In the genomic region with DNA sequence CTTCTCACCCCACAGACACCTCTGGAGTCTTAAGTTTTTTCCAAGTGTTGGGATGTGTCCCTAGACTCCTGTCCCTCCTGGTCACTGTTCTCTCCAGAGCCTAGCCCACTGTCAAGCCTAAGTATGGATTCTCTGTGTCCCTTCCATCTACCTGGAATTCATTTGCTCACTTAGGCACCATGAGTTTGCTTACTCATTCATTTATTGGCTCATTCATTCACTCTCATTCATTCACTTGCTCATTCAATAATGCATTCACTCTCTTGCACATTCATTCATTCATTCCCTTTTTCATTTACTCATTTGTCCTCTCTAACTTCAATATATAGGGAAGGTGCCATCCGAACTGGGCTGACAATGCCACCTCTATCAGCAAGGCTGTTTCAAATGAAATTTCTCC, we compare ENCODE assay signal across 8 cellular contexts. TPM values are rescaled to one million over a fixed set of nuclear protein-coding genes. Genes with fewer than 3 reads are reported as not detected.
DNase-seq lines count a peak whose midpoint lies in the region; ATAC-seq and TF ChIP-seq lines count a peak whose summit lies in the region.
"Had no signal": no experiment of that assay in that cellular context is flagged by ENCODE, and none has a peak within 500 bp of the region (broad histone marks: within the 10 kb centered on the region; RNA-seq: fewer than 3 reads in every experiment).

No MANE protein-coding gene starts in this region.

- H3K4me1 ChIP-seq in Panc1 (ENCODE audit: control insufficient read depth, insufficient read depth, low read length) (peaks cover 47% of the 10 kb centered on the region), skeletal muscle tissue (ENCODE audit: control insufficient read depth in 3 of 3, insufficient read depth in 3 of 3, low read length in 3 of 3) (peaks cover 45 to 55% (median 48%) of the 10 kb centered on the region in 3 donors)

- BruUV-seq in Panc1 (replicated peaks; lab: Mats Ljungman, UMichigan): TSS peak; percentile 67

- no peaks in the 10 kb centered on the region for H3K36me3 ChIP-seq in Panc1 (ENCODE audit: control insufficient read depth, insufficient read depth, low read length)
- H3K36me3 ChIP-seq in skeletal muscle tissue (ENCODE audit: control insufficient read depth in 3 of 3, insufficient read depth in 3 of 3, low read length in 3 of 3): peaks cover 11 to 15% (median 14%) of the 10 kb centered on the region in 3 donors

- TF ChIP-seq CTCF in Panc1 (IDR thresholded peaks at IDR 0.05) (no peak), fibroblast of pulmonary artery (IDR thresholded peaks at IDR 0.05; ENCODE audit: low read length, missing control alignments) (no peak)

- intact Hi-C loops in Panc1 (cut with micrococcal nuclease; ENCODE audit: unreplicated experiment): no loop called here

- H3K27me3 ChIP-seq in Panc1 (ENCODE audit: control insufficient read depth, insufficient read depth, low read length): no peaks in the 10 kb centered on the region
- no peaks in the 10 kb centered on the region for H3K27me3 ChIP-seq in skeletal muscle tissue (ENCODE audit: control insufficient read depth in 3 of 3, insufficient read depth in 3 of 3, low read length in 3 of 3)

- no peaks in the 10 kb centered on the region for H3K36me3 Mint-ChIP-seq in activated T-cell treated with anti-CD3 and anti-CD28 coated beads, Interleukin-2, amount 50 U/mL, for 72 hours (ENCODE audit: insufficient read depth in 2 of 2)
- no peaks in the 10 kb centered on the region for H3K36me3 Mint-ChIP-seq in activated naive CD8-positive, alpha-beta T cell treated with anti-CD3 and anti-CD28 coated beads for 36 hours

- H3K27ac Mint-ChIP-seq in activated T-cell treated with anti-CD3 and anti-CD28 coated beads, Interleukin-2, amount 50 U/mL, for 72 hours: no peak overlapping the region
- H3K27ac Mint-ChIP-seq in activated naive CD8-positive, alpha-beta T cell treated with anti-CD3 and anti-CD28 coated beads for 36 hours: no peak overlapping the region

- H3K9ac ChIP-seq in skeletal muscle tissue (ENCODE audit: low read depth in 1 of 3, low read length in 3 of 3): no peak overlapping the region

- CTCF ChIA-PET in Panc1 (lab: Charles Lee): interaction anchor here (0.6 kb wide), 1 partner anchor 59 kb away, joined by 4 read pairs; no protein-coding TSS in a partner anchor

- H3K27ac ChIP-seq in Panc1 (ENCODE audit: low read length) (peak overlapping the region; percentile 87), skeletal muscle tissue (ENCODE audit: low read depth, low read length) (no peak overlapping the region)

- H3K27me3 Mint-ChIP-seq in activated T-cell treated with anti-CD3 and anti-CD28 coated beads, Interleukin-2, amount 50 U/mL, for 72 hours (ENCODE audit: low read depth): no peaks in the 10 kb centered on the region
- H3K27me3 Mint-ChIP-seq in activated naive CD8-positive, alpha-beta T cell treated with anti-CD3 and anti-CD28 coated beads for 36 hours: no peaks in the 10 kb centered on the region

- DNase-seq in Panc1 (ENCODE audit: low read depth, low spot score): no peak
- DNase-seq in fibroblast of pulmonary artery (ENCODE audit: low read depth): no peak
- DNase-seq in activated T-cell treated with anti-CD3 and anti-CD28 coated beads, Interleukin-2, amount 50 U/mL, for 72 hours: no peak
- DNase-seq in activated naive CD8-positive, alpha-beta T cell treated with anti-CD3 and anti-CD28 coated beads for 36 hours: no peak
- DNase-seq: DMS53; stimulated activated CD4-positive, alpha-beta T cell treated with anti-CD3 and anti-CD28 coated beads, Interleukin-2, amount 100 ng/mL, for 48 hours had no signal

- no peak for ATAC-seq in Panc1
- no peak for ATAC-seq in activated T-cell treated with anti-CD3 and anti-CD28 coated beads, Interleukin-2, amount 50 U/mL, for 72 hours (replicated peaks in 1 of 2)
- no peak for ATAC-seq in esophagus mucosa

- H3K4me1 Mint-ChIP-seq in activated T-cell treated with anti-CD3 and anti-CD28 coated beads, Interleukin-2, amount 50 U/mL, for 72 hours (ENCODE audit: low read depth): peaks cover 8% of the 10 kb centered on the region
- H3K4me1 Mint-ChIP-seq in activated naive CD8-positive, alpha-beta T cell treated with anti-CD3 and anti-CD28 coated beads for 36 hours: peaks cover 2% of the 10 kb centered on the region

- no peaks in the 10 kb centered on the region for H3K9me3 Mint-ChIP-seq in activated T-cell treated with anti-CD3 and anti-CD28 coated beads, Interleukin-2, amount 50 U/mL, for 72 hours
- no peaks in the 10 kb centered on the region for H3K9me3 Mint-ChIP-seq in activated naive CD8-positive, alpha-beta T cell treated with anti-CD3 and anti-CD28 coated beads for 36 hours

- in situ Hi-C loops in Panc1 (cut with HindIII; ENCODE audit: low pct_unique_long_range_greater_than_20kb, low sequenced_read_pairs): loop anchor here (25.0 kb wide), 1 partner anchor 249 kb away; the partner anchor contains the start of gene S100A9

- H3K4me3 ChIP-seq in Panc1 (ENCODE audit: low read depth in 2 of 2, low read length in 2 of 2) (peak overlapping the region; percentile 52 to 85), fibroblast of pulmonary artery (replicated peaks; ENCODE audit: low read depth, low read length) (peak overlapping the region; percentile 90), skeletal muscle tissue (ENCODE audit: low read length in 3 of 3) (peak overlapping the region in 2 of 3 donors; percentile 77 to 79)

- no peak overlapping the region for H3K4me3 Mint-ChIP-seq in activated T-cell treated with anti-CD3 and anti-CD28 coated beads, Interleukin-2, amount 50 U/mL, for 72 hours
- no peak overlapping the region for H3K4me3 Mint-ChIP-seq in activated naive CD8-positive, alpha-beta T cell treated with anti-CD3 and anti-CD28 coated beads for 36 hours

- H3K9me3 ChIP-seq in Panc1 (ENCODE audit: control insufficient read depth, insufficient read depth, low read depth, low read length) (no peaks in the 10 kb centered on the region), skeletal muscle tissue (ENCODE audit: control insufficient read depth in 3 of 3, low read length in 3 of 3) (no peaks in the 10 kb centered on the region)

- POLR2A ChIA-PET in Panc1 (lab: Charles Lee): interaction anchor here (0.7 to 1.1 kb wide), 2 partner anchors 26 to 79 kb away, joined by 6 to 8 read pairs; no protein-coding TSS in a partner anchor

RNA-seq across cellular contexts. Expression of gene S100A16, which starts 1.6 kb away (rescaled TPM):
- total RNA-seq in Panc1 (2021; ENCODE audit: unreplicated experiment) (61.6 TPM), skeletal muscle tissue (36.0 TPM), esophagus mucosa (1,290 TPM)
- 95.0 TPM for polyA plus RNA-seq in Panc1 (2012; ENCODE audit: insufficient read length)
- not detected for total RNA-seq in activated T-cell treated with anti-CD3 and anti-CD28 coated beads, Interleukin-2, amount 50 U/mL, for 72 hours
- not detected for total RNA-seq in activated naive CD8-positive, alpha-beta T cell treated with anti-CD3 and anti-CD28 coated beads for 36 hours

RNA-seq across cellular contexts. Expression of gene S100A14, which starts 4.8 kb away (rescaled TPM):
- 0.57 TPM for total RNA-seq in Panc1 (2021; ENCODE audit: unreplicated experiment)
- polyA plus RNA-seq in Panc1 (2012; ENCODE audit: insufficient read length): not detected
- total RNA-seq in skeletal muscle tissue: not detected
- total RNA-seq in activated T-cell treated with anti-CD3 and anti-CD28 coated beads, Interleukin-2, amount 50 U/mL, for 72 hours: 1 to 10 TPM in 1 of 2 donors, under 1 TPM in 1; 0.26 to 1.4 TPM
- total RNA-seq in activated naive CD8-positive, alpha-beta T cell treated with anti-CD3 and anti-CD28 coated beads for 36 hours: not detected
- total RNA-seq in esophagus mucosa: 1,938 TPM

RNA-seq across cellular contexts. Expression of gene S100A13, which starts 15.9 kb away (rescaled TPM):
- total RNA-seq in Panc1 (2021; ENCODE audit: unreplicated experiment): 111 TPM
- polyA plus RNA-seq in Panc1 (2012; ENCODE audit: insufficient read length): 218 TPM
- total RNA-seq in skeletal muscle tissue: 55.3 TPM
- 10 to 100 TPM; 13.5 to 16.4 TPM for total RNA-seq in activated T-cell treated with anti-CD3 and anti-CD28 coated beads, Interleukin-2, amount 50 U/mL, for 72 hours
- total RNA-seq in activated naive CD8-positive, alpha-beta T cell treated with anti-CD3 and anti-CD28 coated beads for 36 hours: 1 to 10 TPM; 5.7 to 5.9 TPM
- 52.5 TPM for total RNA-seq in esophagus mucosa

RNA-seq across cellular contexts. Expression of gene S100A1, which starts 16.9 kb away (rescaled TPM):
- total RNA-seq in Panc1 (2021; ENCODE audit: unreplicated experiment) (2.9 TPM), skeletal muscle tissue (0.52 TPM), esophagus mucosa (0.44 TPM)
- polyA plus RNA-seq in Panc1 (2012; ENCODE audit: insufficient read length): 8.0 TPM
- not detected for total RNA-seq in activated T-cell treated with anti-CD3 and anti-CD28 coated beads, Interleukin-2, amount 50 U/mL, for 72 hours
- not detected for total RNA-seq in activated naive CD8-positive, alpha-beta T cell treated with anti-CD3 and anti-CD28 coated beads for 36 hours

RNA-seq across cellular contexts. Expression of gene CHTOP, which starts 22.5 kb away (rescaled TPM):
- total RNA-seq in Panc1 (2021; ENCODE audit: unreplicated experiment) (87.0 TPM), skeletal muscle tissue (46.4 TPM), esophagus mucosa (44.0 TPM)
- polyA plus RNA-seq in Panc1 (2012; ENCODE audit: insufficient read length): 94.2 TPM
- total RNA-seq in activated T-cell treated with anti-CD3 and anti-CD28 coated beads, Interleukin-2, amount 50 U/mL, for 72 hours: 100 to 1,000 TPM in 1 of 2 donors, 10 to 100 TPM in 1; 95.8 to 107 TPM
- 10 to 100 TPM; 94.3 to 98.1 TPM for total RNA-seq in activated naive CD8-positive, alpha-beta T cell treated with anti-CD3 and anti-CD28 coated beads for 36 hours

Comparison
In these comparisons a context has a peak if more than half of its experiments do, and no peak if none do; other contexts are left out.
1. RNA of gene S100A16, which starts 1.6 kb away (total RNA-seq): 1,290 TPM in esophagus mucosa (single experiment), 61.6 TPM in Panc1 (single experiment) and 36.0 TPM in skeletal muscle tissue (single experiment); not detected in activated T-cell treated with anti-CD3 and anti-CD28 coated beads, Interleukin-2, amount 50 U/mL, for 72 hours and not detected in activated naive CD8-positive, alpha-beta T cell treated with anti-CD3 and anti-CD28 coated beads for 36 hours; every median in the first group is over 10 times any median in the second.
2. RNA of gene S100A14, which starts 4.8 kb away (total RNA-seq): 1,938 TPM in esophagus mucosa (single experiment); 0.26 to 1.4 TPM in activated T-cell treated with anti-CD3 and anti-CD28 coated beads, Interleukin-2, amount 50 U/mL, for 72 hours, 0.57 TPM in Panc1 (single experiment), not detected in activated naive CD8-positive, alpha-beta T cell treated with anti-CD3 and anti-CD28 coated beads for 36 hours and not detected in skeletal muscle tissue (single experiment); every median in the first group is over 100 times any median in the second.
3. Peak in every context shown above with its lines, with median percentiles within 50 percentile points of each other: H3K4me3 ChIP-seq.